In the genomic region with DNA sequence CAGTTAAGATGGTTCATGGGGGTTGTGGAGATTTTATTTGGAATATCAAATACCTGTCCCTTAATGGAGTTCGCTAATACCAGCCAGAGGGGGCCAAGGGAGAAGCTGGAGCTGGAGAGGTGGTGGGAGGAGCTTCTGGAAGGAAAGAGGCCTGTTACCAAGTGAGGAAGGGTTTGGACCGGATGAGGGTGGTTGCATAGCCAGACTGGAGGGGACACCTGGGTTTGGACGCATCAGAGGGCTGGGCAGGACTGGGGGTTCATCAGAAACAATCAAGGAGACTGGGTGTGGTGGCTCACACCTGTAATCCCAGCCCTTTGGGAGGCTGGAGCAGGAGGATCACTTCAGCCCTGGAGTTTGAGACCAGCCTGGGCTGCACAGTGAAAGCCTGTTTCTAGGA, we compare ENCODE assay signal across 21 cellular contexts.
DNase-seq lines count a peak whose midpoint lies in the region; ATAC-seq and TF ChIP-seq lines count a peak whose summit lies in the region.
"Had no signal": no experiment of that assay in that cellular context is flagged by ENCODE, and none has a peak within 500 bp of the region (broad histone marks: within the 10 kb centered on the region; RNA-seq: fewer than 3 reads in every experiment).

No MANE protein-coding gene starts in this region.

- no peak overlapping the region for H3K27ac ChIP-seq in neuronal stem cell (replicated peaks; ENCODE audit: low read length)

- no peak for ATAC-seq in HG03196 (IDR thresholded peaks at IDR 0.05; ENCODE audit: unreplicated experiment)
- no peak for ATAC-seq in GM19397 (IDR thresholded peaks at IDR 0.05; ENCODE audit: unreplicated experiment)
- ATAC-seq: left colon had no signal

- no peaks in the 10 kb centered on the region for H3K79me1 ChIP-seq in neuronal stem cell (ENCODE audit: low read depth, low read length)

- no peak for DNase-seq in activated CD4-positive, alpha-beta T cell treated with anti-CD3 and anti-CD28 coated beads, Interleukin-2, amount 10 ng/mL, durations not matched to agents 7 days and 5 days
- no peak for DNase-seq in activated CD4-positive, alpha-beta T cell treated with anti-CD3 and anti-CD28 coated beads for 48 hours
- peak; percentile 17 for DNase-seq in D341Med (ENCODE audit: low spot score)
- peak; percentile 38 for DNase-seq in chondrocyte (ENCODE audit: low spot score)
- peak; percentile 51 for DNase-seq in posterior vena cava (ENCODE audit: low spot score)
- no peak for DNase-seq in neuronal stem cell (ENCODE audit: low spot score)
- DNase-seq: activated CD4-positive, alpha-beta T cell treated with anti-CD3 and anti-CD28 coated beads for 1 hour; activated naive CD4-positive, alpha-beta T cell; C1 segment of cervical spinal cord; effector CD8-positive, alpha-beta T cell; HFFc6; left colon; NCI-H1092 treated with DMSO at 0.1 percent for 48 hours; NCI-H2107; NCI-H524 treated with DMSO at 0.1 percent for 48 hours; stimulated activated CD4-positive, alpha-beta T cell treated with anti-CD3 and anti-CD28 coated beads, Interleukin-12 subunit alpha, Interleukin-12 subunit beta, amount 100 ng/mL, for 4 hours had no signal

- H3K4me3 ChIP-seq in neuronal stem cell (ENCODE audit: low read length in 2 of 2): no peak overlapping the region
- H3K4me3 ChIP-seq: A549 had no signal

- peaks cover 21 to 33% of the 10 kb centered on the region in 2 donors for H3K4me1 ChIP-seq in neuronal stem cell (ENCODE audit: control insufficient read depth in 2 of 2, insufficient read depth in 1 of 2, low read depth in 1 of 2, low read length in 2 of 2)
- H3K4me1 ChIP-seq: A549 had no signal

- H3K9ac ChIP-seq in neuronal stem cell (ENCODE audit: low read depth, low read length, poor library complexity): no peak overlapping the region

- H2BK15ac ChIP-seq in neuronal stem cell (ENCODE audit: low read length): no peak overlapping the region

- H3K4ac ChIP-seq in neuronal stem cell (ENCODE audit: low read length): no peak overlapping the region

- H2AFZ ChIP-seq in neuronal stem cell (ENCODE audit: low read length): no peak overlapping the region

- H3K27me3 ChIP-seq in neuronal stem cell (ENCODE audit: control insufficient read depth in 3 of 3, insufficient read depth in 3 of 3, low read depth in 1 of 3, low read length in 3 of 3): peaks cover 0 to 2% (median 0%) of the 10 kb centered on the region in 3 experiments

- WGBS in neuronal stem cell (ENCODE audit: extremely low coverage in 2 of 2, insufficient read length in 2 of 2, insufficient replicate concordance in 1 of 2), 2 donors: no CpG with 5 or more reads among the region's 3 CpGs

- H3K27ac Mint-ChIP-seq in activated CD4-positive, alpha-beta T cell treated with anti-CD3 and anti-CD28 coated beads, Interleukin-2, amount 10 ng/mL, durations not matched to agents 7 days and 5 days: peak overlapping the region; percentile 7
- no peak overlapping the region for H3K27ac Mint-ChIP-seq in chondrocyte (ENCODE audit: unreplicated experiment)
- H3K27ac Mint-ChIP-seq: HFFc6, nephron had no signal

- no peaks in the 10 kb centered on the region for H3K36me3 ChIP-seq in neuronal stem cell (replicated peaks in 1 of 2; ENCODE audit: control insufficient read depth in 2 of 2, insufficient read depth in 2 of 2, low read length in 2 of 2)

- TF ChIP-seq CTCF in chondrocyte (IDR thresholded peaks at IDR 0.05): no peak

- H3K9me3 ChIP-seq in neuronal stem cell (replicated peaks in 1 of 2; ENCODE audit: control insufficient read depth in 2 of 2, insufficient read depth in 1 of 2, low read depth in 1 of 2, low read length in 2 of 2): peaks cover 2 to 4% of the 10 kb centered on the region in 2 donors

- no peak overlapping the region for H2BK5ac ChIP-seq in neuronal stem cell (ENCODE audit: low read length)

- H3K36me3 Mint-ChIP-seq in activated CD4-positive, alpha-beta T cell treated with anti-CD3 and anti-CD28 coated beads, Interleukin-2, amount 10 ng/mL, durations not matched to agents 7 days and 5 days (ENCODE audit: low read depth): no peaks in the 10 kb centered on the region
- peaks cover 2% of the 10 kb centered on the region for H3K36me3 Mint-ChIP-seq in chondrocyte (ENCODE audit: low read depth)

- H3K27me3 Mint-ChIP-seq in activated CD4-positive, alpha-beta T cell treated with anti-CD3 and anti-CD28 coated beads, Interleukin-2, amount 10 ng/mL, durations not matched to agents 7 days and 5 days: no peaks in the 10 kb centered on the region
- H3K27me3 Mint-ChIP-seq in chondrocyte (ENCODE audit: low read depth): no peaks in the 10 kb centered on the region

- intact Hi-C loops in posterior vena cava (cut with DNase I): no loop called here

- no peak overlapping the region for H4K91ac ChIP-seq in neuronal stem cell (ENCODE audit: low read depth, low read length, poor library complexity)

- H3K4me1 Mint-ChIP-seq in activated CD4-positive, alpha-beta T cell treated with anti-CD3 and anti-CD28 coated beads, Interleukin-2, amount 10 ng/mL, durations not matched to agents 7 days and 5 days: no peaks in the 10 kb centered on the region
- H3K4me1 Mint-ChIP-seq in chondrocyte (ENCODE audit: low read depth): no peaks in the 10 kb centered on the region
- H3K4me1 Mint-ChIP-seq: nephron had no signal

- H4K8ac ChIP-seq in neuronal stem cell (ENCODE audit: low read depth, low read length): no peak overlapping the region

- no peak overlapping the region for H3K23ac ChIP-seq in neuronal stem cell (ENCODE audit: low read depth, low read length, poor library complexity)

- H3K4me2 ChIP-seq in neuronal stem cell (ENCODE audit: insufficient read depth, low read length, poor library complexity, severe bottlenecking): no peak overlapping the region
- H3K4me2 ChIP-seq: A549 had no signal

- no peak overlapping the region for H2BK120ac ChIP-seq in neuronal stem cell (ENCODE audit: low read depth, low read length)

- CTCF ChIA-PET in activated CD4-positive, alpha-beta T cell treated with anti-CD3 and anti-CD28 coated beads, Interleukin-2, amount 10 ng/mL, durations not matched to agents 7 days and 5 days (lab: Charles Lee): interaction anchor here (0.6 kb wide), 1 partner anchor 1354 kb away, joined by 6 read pairs; no protein-coding TSS in a partner anchor

- no peak overlapping the region for H2AK5ac ChIP-seq in neuronal stem cell (ENCODE audit: low read depth, low read length)

- POLR2A ChIA-PET in activated CD4-positive, alpha-beta T cell treated with anti-CD3 and anti-CD28 coated beads, Interleukin-2, amount 10 ng/mL, durations not matched to agents 7 days and 5 days (lab: Charles Lee): no interaction called here

- no peak overlapping the region for H3K4me3 Mint-ChIP-seq in activated CD4-positive, alpha-beta T cell treated with anti-CD3 and anti-CD28 coated beads, Interleukin-2, amount 10 ng/mL, durations not matched to agents 7 days and 5 days
- H3K4me3 Mint-ChIP-seq in chondrocyte (ENCODE audit: unreplicated experiment): no peak overlapping the region
- H3K4me3 Mint-ChIP-seq: HFFc6, mesothelial cell of epicardium, nephron had no signal

- H2BK12ac ChIP-seq in neuronal stem cell (ENCODE audit: low read length): no peak overlapping the region

- no peak overlapping the region for H3K18ac ChIP-seq in neuronal stem cell (ENCODE audit: low read length)

- no peaks in the 10 kb centered on the region for H3K9me3 Mint-ChIP-seq in activated CD4-positive, alpha-beta T cell treated with anti-CD3 and anti-CD28 coated beads, Interleukin-2, amount 10 ng/mL, durations not matched to agents 7 days and 5 days
- no peaks in the 10 kb centered on the region for H3K9me3 Mint-ChIP-seq in chondrocyte (ENCODE audit: low read depth)
- H3K9me3 Mint-ChIP-seq: HFFc6 had no signal

- H3K14ac ChIP-seq in neuronal stem cell (ENCODE audit: low read length): no peak overlapping the region

Comparison
In these comparisons a context has a peak if more than half of its experiments do, and no peak if none do; other contexts are left out.
1. DNase-seq: peak in D341Med (single experiment), chondrocyte (single experiment) and posterior vena cava (single experiment); none in activated CD4-positive, alpha-beta T cell treated with anti-CD3 and anti-CD28 coated beads, Interleukin-2, amount 10 ng/mL, durations not matched to agents 7 days and 5 days (single experiment), activated CD4-positive, alpha-beta T cell treated with anti-CD3 and anti-CD28 coated beads for 48 hours (single experiment) and neuronal stem cell (single experiment).